Comparison of ENCODE assay signal across 8 cellular contexts in the genomic region with DNA sequence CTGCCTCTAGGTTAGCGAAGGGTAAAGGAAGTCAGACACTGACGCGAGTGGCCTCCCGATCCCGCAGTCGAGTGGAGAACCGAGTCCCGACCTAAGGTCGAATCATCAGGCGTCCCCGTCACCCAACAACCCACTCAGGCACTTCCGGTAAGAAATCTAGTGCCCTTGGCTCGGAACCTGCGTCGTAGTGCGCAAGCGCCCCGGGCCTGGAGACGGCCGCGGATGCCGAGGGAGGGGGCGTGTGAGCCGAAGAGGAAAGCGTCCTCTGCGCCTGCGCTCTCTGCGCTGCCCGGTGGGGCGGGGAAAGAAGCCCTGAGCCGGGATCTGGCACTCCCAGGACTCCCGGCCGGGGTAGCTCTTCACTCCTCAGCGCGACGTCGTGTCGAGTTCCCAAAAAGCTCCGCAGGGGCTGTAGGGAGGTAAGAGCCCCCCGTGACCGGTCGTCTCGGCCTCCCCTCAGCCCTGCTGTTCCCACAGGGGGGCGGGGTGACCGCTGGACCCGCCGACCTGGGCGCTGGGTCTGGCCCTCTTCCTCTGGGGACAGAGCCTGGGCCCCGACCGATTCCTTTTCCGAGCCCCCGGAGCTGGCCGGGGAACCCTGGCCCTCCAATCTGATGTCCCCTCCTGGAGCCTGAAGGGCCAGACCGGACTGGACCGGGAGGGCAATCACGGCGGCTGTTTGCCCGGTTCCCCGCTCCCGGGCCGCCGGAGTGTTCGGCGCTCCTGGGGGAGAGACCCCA. TPM values are rescaled to one million over a fixed set of nuclear protein-coding genes. Genes with fewer than 3 reads are reported as not detected.
DNase-seq lines count a peak whose midpoint lies in the region; ATAC-seq and TF ChIP-seq lines count a peak whose summit lies in the region.

A gene (plus strand): TSS at position 330 of the 740 bp plus-strand sequence. CDS start 26,084 bp downstream, outside the sequence.

- no peaks in the 10 kb centered on the region for H3K27me3 ChIP-seq in kidney epithelial cell (ENCODE audit: control insufficient read depth, insufficient read depth, low read length)

- ATAC-seq in HG03439 (IDR thresholded peaks at IDR 0.05; ENCODE audit: unreplicated experiment) = peak; percentile 86

- TF ChIP-seq POLR2A in GM19193 (IDR thresholded peaks at IDR 0.05; ENCODE audit: extremely low read depth, insufficient read depth, insufficient read length) = peak; percentile 95

- H3K4me3 ChIP-seq in choroid plexus epithelial cell (ENCODE audit: low read depth, low read length) (peak within 1 kb of the TSS; percentile 89), kidney epithelial cell (ENCODE audit: low read depth, low read length) (peak within 1 kb of the TSS; percentile 90)

- H3K36me3 ChIP-seq in kidney epithelial cell (ENCODE audit: control insufficient read depth, insufficient read depth, low read length) = no peaks in the 10 kb centered on the region

- DNase-seq in AML-193 (lab: John Stamatoyannopoulos, UW) (peak; percentile 91 to 95), NCI-H510A (lab: John Stamatoyannopoulos, UW) (peak; percentile 79), choroid plexus epithelial cell (ENCODE audit: low read depth) (peak; percentile 98), kidney epithelial cell (ENCODE audit: low read depth) (peak; percentile 85)
- DNase-seq in activated CD4-positive, alpha-beta T cell treated with anti-CD3 and anti-CD28 coated beads for 24 hours (ENCODE audit: low read depth in 2 of 2) = peak; percentile 91 to 94
- DNase-seq in stimulated activated CD4-positive, alpha-beta T cell treated with anti-CD3 and anti-CD28 coated beads, Interleukin-15, amount 100 ng/mL, for 48 hours (ENCODE audit: low read depth in 2 of 2) = peak; percentile 91 to 94

- TF ChIP-seq CTCF in choroid plexus epithelial cell (conservative IDR thresholded peaks at IDR 0.05; ENCODE audit: low read depth, low read length) (peak; percentile 34), kidney epithelial cell (IDR thresholded peaks at IDR 0.05; ENCODE audit: insufficient read depth, low read length, poor library complexity, severe bottlenecking) (peak; percentile 32)

RNA-seq across cellular contexts. Expression of the gene that starts here (rescaled TPM):
- 21.8 and 26.0 TPM in 2 replicates for total RNA-seq in kidney epithelial cell

Comparison
In these comparisons a context has a peak if more than half of its experiments do, and no peak if none do; other contexts are left out.
1. Peak in every context shown above with its lines: DNase-seq, ATAC-seq and H3K4me3 ChIP-seq.